8 cellular contexts compared by ENCODE assay signal in the genomic region with DNA sequence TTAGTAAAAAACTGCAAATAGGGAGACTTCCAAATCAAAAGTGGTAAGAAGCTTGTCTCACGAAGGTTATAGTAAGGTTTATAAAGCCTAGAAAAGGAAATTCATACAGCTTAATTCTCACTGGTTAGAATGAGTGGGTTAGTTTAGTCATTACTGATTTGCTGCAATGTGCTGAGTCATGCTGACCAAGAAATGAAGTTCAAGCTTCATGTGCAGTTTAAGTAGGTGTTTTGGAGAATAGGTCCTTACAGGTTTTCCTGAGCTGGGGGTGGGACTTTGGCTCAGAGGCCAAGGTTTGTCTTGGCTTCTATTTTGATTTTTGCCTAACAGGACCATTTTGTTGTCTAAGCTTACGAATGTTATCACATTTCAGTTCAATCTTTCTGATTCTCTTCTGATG. TPM values are rescaled to one million over a fixed set of nuclear protein-coding genes. Genes with fewer than 3 reads are reported as not detected.
DNase-seq lines count a peak whose midpoint lies in the region; ATAC-seq, FAIRE-seq and TF ChIP-seq lines count a peak whose summit lies in the region.

No MANE protein-coding gene starts in this region.

- H3K23ac ChIP-seq in H1 (ENCODE audit: insufficient read length): no peak overlapping the region

- H2BK12ac ChIP-seq in H1 (ENCODE audit: low read depth, low read length): no peak overlapping the region

- no peak overlapping the region for H4K91ac ChIP-seq in H1 (replicated peaks; ENCODE audit: insufficient read length, low read length)

- no peak for TF ChIP-seq EP300 in H1 (IDR thresholded peaks at IDR 0.05; ENCODE audit: borderline replicate concordance in 1 of 2, low read depth in 2 of 2, low read length in 2 of 2)

- H3K9ac ChIP-seq in H1 (replicated peaks in 1 of 4; ENCODE audit: extremely low read depth in 1 of 4, low read depth in 3 of 4, low read length in 3 of 4): no peak overlapping the region; a peak in 1 of 7 replicates

- no peak overlapping the region for H3K27ac ChIP-seq in H1 (ENCODE audit: low read depth, low read length)
- H3K27ac ChIP-seq in pancreas: no peak overlapping the region

- H3K14ac ChIP-seq in H1 (ENCODE audit: insufficient read length): no peak overlapping the region

- no peaks in the 10 kb centered on the region for H3K9me3 ChIP-seq in H1 (ENCODE audit: insufficient read depth in 2 of 2, low read depth in 1 of 2, low read length in 1 of 2)
- no peaks in the 10 kb centered on the region for H3K9me3 ChIP-seq in pancreas

- CTCF ChIA-PET in H1 (lab: Charles Lee; ENCODE audit: partially characterized antibody): interaction anchor here (0.8 kb wide), 1 partner anchor 25 kb away, joined by 3 read pairs; no protein-coding TSS in a partner anchor

- peak overlapping the region; percentile 62 for H2AFZ ChIP-seq in H1 (ENCODE audit: low read length)

- no peak overlapping the region for H2BK120ac ChIP-seq in H1 (replicated peaks; ENCODE audit: low read depth, low read length)

- no peaks in the 10 kb centered on the region for H3K23me2 ChIP-seq in H1 (ENCODE audit: low read depth, low read length)

- intact Hi-C loops in pancreas (cut with DNase I): loop anchor here in 1 of 3 donors (10.0 kb wide), 1 partner anchor 185 kb away; no protein-coding TSS in a partner anchor

- no peaks in the 10 kb centered on the region for H3K27me3 ChIP-seq in H1 (replicated peaks in 1 of 4; ENCODE audit: control insufficient read depth in 3 of 4, extremely low read depth in 1 of 4, insufficient read depth in 3 of 4, low read length in 3 of 4)
- H3K27me3 ChIP-seq in pancreas: no peaks in the 10 kb centered on the region

- FAIRE-seq in H54 (lab: Jason Lieb, UNC): peak; percentile 97
- FAIRE-seq in H1 (lab: Jason Lieb, UNC): peak; percentile 50
- no peak for FAIRE-seq in pancreas (lab: Jason Lieb, UNC)

- no peak overlapping the region for H3K18ac ChIP-seq in H1 (ENCODE audit: extremely low read depth, low read length)

- H3K4me2 ChIP-seq in H1 (ENCODE audit: insufficient read depth in 1 of 2, low read depth in 2 of 2, low read length in 2 of 2): no peak overlapping the region

- peak; percentile 64 to 93 (median 82) for ATAC-seq in pancreas
- no peak for ATAC-seq in HG03196 (IDR thresholded peaks at IDR 0.05; ENCODE audit: unreplicated experiment)

- H2AK5ac ChIP-seq in H1 (ENCODE audit: low read depth, low read length): no peak overlapping the region

- H2BK20ac ChIP-seq in H1 (ENCODE audit: low read length): no peak overlapping the region

- TF ChIP-seq CTCF in H1 (IDR thresholded peaks at IDR 0.05; ENCODE audit: control extremely low read depth in 1 of 3, insufficient read depth in 1 of 3, low read depth in 1 of 3, low read length in 3 of 3) (no peak), pancreas (IDR thresholded peaks at IDR 0.05) (no peak)

- H3K4me3 ChIP-seq in GM08714 (ENCODE audit: low read length) (peak overlapping the region; percentile 40; the same call in 1 of the 2 replicates), H1 (ENCODE audit: extremely low read depth in 1 of 4, insufficient read depth in 2 of 4, low read depth in 3 of 4, low read length in 4 of 4) (no peak overlapping the region), pancreas (no peak overlapping the region)

- H3K56ac ChIP-seq in H1 (replicated peaks; ENCODE audit: insufficient read length, low read depth, low read length): no peak overlapping the region

- no peak for TF ChIP-seq RAD21 in H1 (IDR thresholded peaks at IDR 0.05 in 1 of 2, conservative IDR thresholded peaks at IDR 0.05 in 1 of 2; ENCODE audit: low read depth in 2 of 2, low read length in 2 of 2)

- no peak overlapping the region for H4K5ac ChIP-seq in H1 (ENCODE audit: insufficient read length, low read depth, low read length)

- H3K36me3 ChIP-seq in H1 (ENCODE audit: control insufficient read depth in 2 of 4, insufficient read depth in 4 of 4, low read length in 3 of 4) (no peaks in the 10 kb centered on the region), pancreas (no peaks in the 10 kb centered on the region)

- no peaks in the 10 kb centered on the region for H4K20me1 ChIP-seq in H1 (replicated peaks in 1 of 2; ENCODE audit: control insufficient read depth in 1 of 2, insufficient read depth in 2 of 2, low read length in 2 of 2)

- no peak overlapping the region for H2BK15ac ChIP-seq in H1 (ENCODE audit: low read length)

- H2BK5ac ChIP-seq in H1 (ENCODE audit: low read depth, low read length): no peak overlapping the region

- H3K4me1 ChIP-seq in H1 (replicated peaks in 1 of 4; ENCODE audit: control insufficient read depth in 3 of 4, insufficient read depth in 4 of 4, low read length in 3 of 4) (peaks cover 0 to 2% (median under 1%) of the 10 kb centered on the region in 4 experiments; a peak in 3 of 7 replicates), pancreas (peaks cover 0 to 6% (median 0%) of the 10 kb centered on the region in 3 donors)

- 94% methylated on average over 2 of the region's 2 CpGs; no CpG with 5 or more reads in 1 of the 2 experiments for WGBS in H1 (ENCODE audit: extremely low coverage in 1 of 2, insufficient coverage in 1 of 2, insufficient read length in 1 of 2, insufficient replicate concordance in 2 of 2, low coverage in 1 of 2, low lambda C conversion rate in 2 of 2, missing lambda C conversion rate in 1 of 2), 2 experiments
- 43 to 59% methylated on average over 2 of the region's 2 CpGs for WGBS in pancreas, 2 donors

- TF ChIP-seq POLR2A in H54 (IDR thresholded peaks at IDR 0.05; ENCODE audit: low read depth, low read length) (no peak), Raji (IDR thresholded peaks at IDR 0.05; ENCODE audit: insufficient read depth, low read depth, low read length) (peak; percentile 46), H1 (IDR thresholded peaks at IDR 0.05; ENCODE audit: control extremely low read depth in 1 of 2, low read depth in 2 of 2, low read length in 2 of 2) (no peak)

- no peak overlapping the region for H3K4ac ChIP-seq in H1 (replicated peaks; ENCODE audit: insufficient read length, low read depth, low read length)

- H3K79me2 ChIP-seq in H1 (ENCODE audit: control insufficient read depth in 1 of 2, insufficient read depth in 2 of 2, low read length in 2 of 2): no peaks in the 10 kb centered on the region

- no peak overlapping the region for H4K8ac ChIP-seq in H1 (ENCODE audit: extremely low read depth, insufficient read depth, low read length)

- no peaks in the 10 kb centered on the region for H3K79me1 ChIP-seq in H1 (ENCODE audit: low read depth, low read length)

- DNase-seq in H54 (ENCODE audit: insufficient read length, low spot score) (no peak), H1 (ENCODE audit: low read depth in 1 of 2, low spot score in 2 of 2) (no peak), pancreas (peak in 1 of 6 donors; percentile 19), germinal center (ENCODE audit: low spot score) (no peak), OCI-M2 (lab: John Stamatoyannopoulos, UW; ENCODE audit: unreplicated experiment) (no peak)

- POLR2A ChIA-PET in H1 (lab: Charles Lee; ENCODE audit: partially characterized antibody): no interaction called here

TF ChIP-seq in H1, 55 proteins besides CTCF, POLR2A, EP300 and RAD21:
- TF ChIP-seq MAFK (IDR thresholded peaks at IDR 0.05; ENCODE audit: low read depth, low read length) (peak; percentile 86), BACH1 (IDR thresholded peaks at IDR 0.05; ENCODE audit: low read length) (peak; percentile 98), CREB1 (IDR thresholded peaks at IDR 0.05) (no peak)

RNA-seq across cellular contexts. Expression of gene CLIP4, which starts 15.1 kb away (rescaled TPM):
- total RNA-seq in H1 (2021; fragmentation: NEBNext Ultra II Directional; extraction: Animal tissue kit (Norgen Biotek cat#: 25700)): 0.09 TPM in 1 of 2 replicates, not detected in the other
- polyA plus RNA-seq in H1 (2011; rRNA removed) (0.02 and 0.08 TPM in 2 replicates), pancreas (1 to 10 TPM; 4.5 to 6.3 TPM)
- 0.05 TPM for polyA plus RNA-seq in H1 (2011; cell fraction: cytosol; rRNA removed)
- 0.26 TPM for polyA plus RNA-seq in H1 (2011; cell fraction: nucleus; rRNA removed)
- polyA plus RNA-seq in H1 (2012, experiment 1 of 2): 0.05 to 0.37 TPM (median 0.16 TPM) in 4 replicates
- polyA plus RNA-seq in H1 (2012, experiment 2 of 2): 0.09 TPM
- polyA plus RNA-seq in H1 (2013, experiment 1 of 2): 0.08 TPM
- 0.09 TPM for polyA plus RNA-seq in H1 (2013, experiment 2 of 2)
- polyA minus RNA-seq in H1 (2011; rRNA and poly(A)+ RNA removed): 0.16 and 0.17 TPM in 2 replicates
- not detected for polyA minus RNA-seq in H1 (2011; cell fraction: cytosol; rRNA and poly(A)+ RNA removed)
- polyA minus RNA-seq in H1 (2011; cell fraction: nucleus; rRNA and poly(A)+ RNA removed): 0.70 TPM
- 10 to 100 TPM in 2 of 6 donors, 1 to 10 TPM in 4; 4.6 to 18.3 (median 7.8) TPM for total RNA-seq in pancreas

RNA-seq across cellular contexts. Expression of gene PCARE, which starts 56.0 kb away (rescaled TPM):
- not detected in 2 replicates for total RNA-seq in H1 (2021; fragmentation: NEBNext Ultra II Directional; extraction: Animal tissue kit (Norgen Biotek cat#: 25700))
- not detected in 2 replicates for polyA plus RNA-seq in H1 (2011; rRNA removed)
- polyA plus RNA-seq in H1 (2011; cell fraction: cytosol; rRNA removed): not detected
- polyA plus RNA-seq in H1 (2011; cell fraction: nucleus; rRNA removed): not detected
- not detected in 4 replicates for polyA plus RNA-seq in H1 (2012, experiment 1 of 2)
- not detected for polyA plus RNA-seq in H1 (2012, experiment 2 of 2)
- not detected for polyA plus RNA-seq in H1 (2013, experiment 1 of 2)
- not detected for polyA plus RNA-seq in H1 (2013, experiment 2 of 2)
- not detected in 2 replicates for polyA minus RNA-seq in H1 (2011; rRNA and poly(A)+ RNA removed)
- polyA minus RNA-seq in H1 (2011; cell fraction: cytosol; rRNA and poly(A)+ RNA removed): not detected
- not detected for polyA minus RNA-seq in H1 (2011; cell fraction: nucleus; rRNA and poly(A)+ RNA removed)
- total RNA-seq in pancreas: under 1 TPM in 1 of 6 donors, not detected in 5; 0.03 TPM
- polyA plus RNA-seq in pancreas: under 1 TPM; 0.04 to 0.05 TPM
